ENCODE assay signal across 8 cellular contexts in genomic region chr17:43418441-43419374, GRCh38. TPM values are rescaled to one million over a fixed set of nuclear protein-coding genes. Genes with fewer than 3 reads are reported as not detected.
DNase-seq lines count a peak whose midpoint lies in the region; ATAC-seq and TF ChIP-seq lines count a peak whose summit lies in the region.

No MANE protein-coding gene starts in this region.

- peaks cover 24% of the 10 kb centered on the region for H3K4me1 ChIP-seq in fibroblast of lung (ENCODE audit: control insufficient read depth, extremely low read depth, insufficient read depth, low read length)
- H3K4me1 ChIP-seq in prostate gland (replicated peaks), result no peaks in the 10 kb centered on the region

- intact Hi-C loops in prostate gland (cut with DNase I), result loop anchor here (2.0 kb wide), 1 partner anchor 20 kb away; the partner anchor contains the start of gene ARL4D

- TF ChIP-seq CTCF in fibroblast of lung (conservative IDR thresholded peaks at IDR 0.05 in 1 of 2, IDR thresholded peaks at IDR 0.05 in 1 of 2; ENCODE audit: low read depth in 1 of 2, low read length in 2 of 2) (peak in 1 of 2 donors; percentile 12), prostate gland (IDR thresholded peaks at IDR 0.05) (no peak), GM10266 (IDR thresholded peaks at IDR 0.05; ENCODE audit: control insufficient read depth, insufficient read depth, low read depth, missing control alignments) (no peak), GM13976 (IDR thresholded peaks at IDR 0.05; ENCODE audit: borderline replicate concordance, control extremely low read depth, extremely low read depth, insufficient read depth, missing control alignments) (no peak)

- no peaks in the 10 kb centered on the region for H3K79me2 ChIP-seq in fibroblast of lung (ENCODE audit: control insufficient read depth, insufficient read depth, low read length)

- no peaks in the 10 kb centered on the region for H3K9me3 ChIP-seq in MG63
- no peaks in the 10 kb centered on the region for H3K9me3 ChIP-seq in fibroblast of lung (ENCODE audit: control insufficient read depth, insufficient read depth, low read depth, low read length)
- H3K9me3 ChIP-seq in prostate gland, result no peaks in the 10 kb centered on the region

- no peak for ATAC-seq in HG03095 (IDR thresholded peaks at IDR 0.05; ENCODE audit: unreplicated experiment)

- H3K27me3 ChIP-seq in MG63, result no peaks in the 10 kb centered on the region
- no peaks in the 10 kb centered on the region for H3K27me3 ChIP-seq in fibroblast of lung (ENCODE audit: control insufficient read depth, insufficient read depth, low read length)
- no peaks in the 10 kb centered on the region for H3K27me3 ChIP-seq in prostate gland (replicated peaks; ENCODE audit: insufficient read depth)

- TF ChIP-seq POLR2A in prostate gland (IDR thresholded peaks at IDR 0.05), result peak; percentile 31

- H3K27ac ChIP-seq in fibroblast of lung (ENCODE audit: insufficient read depth, low read length), result peak overlapping the region; percentile 28
- peak overlapping the region; percentile 39 to 59 for H3K27ac ChIP-seq in prostate gland

- no peaks in the 10 kb centered on the region for H4K20me1 ChIP-seq in fibroblast of lung (ENCODE audit: control insufficient read depth, extremely low read depth, insufficient read depth, low read length)

- H3K4me2 ChIP-seq in fibroblast of lung (ENCODE audit: extremely low read depth, insufficient read depth, low read length), result peak overlapping the region; percentile 80

- H3K4me3 ChIP-seq in MG63 (no peak overlapping the region), fibroblast of lung (replicated peaks in 1 of 4; ENCODE audit: control extremely low read depth in 1 of 4, insufficient read depth in 1 of 4, low read depth in 3 of 4, low read length in 4 of 4) (peak overlapping the region in 1 of 4 experiments; percentile 21), prostate gland (no peak overlapping the region)

- WGBS in prostate gland, result 48% methylated on average over 18 of the region's 18 CpGs

- DNase-seq in Ammon's horn (ENCODE audit: low spot score), result peak; percentile 73
- DNase-seq in MG63, result peak; percentile 96
- peak; percentile 29 for DNase-seq in SIG-M5 (lab: John Stamatoyannopoulos, UW)
- peak; percentile 83 to 94 for DNase-seq in fibroblast of lung (ENCODE audit: low read depth in 2 of 2)
- peak; percentile 59 for DNase-seq in prostate gland (ENCODE audit: low spot score)
- no peak for DNase-seq in GM10266 (ENCODE audit: extremely low spot score)
- no peak for DNase-seq in GM13976 (ENCODE audit: low spot score)

- in situ Hi-C loops in GM13976 (cut with MboI; ENCODE audit: low sequenced_read_pairs, unreplicated experiment), result no loop called here

- H3K9ac ChIP-seq in fibroblast of lung (ENCODE audit: insufficient read depth, low read length), result no peak overlapping the region

- H3K36me3 ChIP-seq in MG63 (no peaks in the 10 kb centered on the region), fibroblast of lung (ENCODE audit: control insufficient read depth, insufficient read depth, low read length) (no peaks in the 10 kb centered on the region), prostate gland (no peaks in the 10 kb centered on the region)

- peak overlapping the region; percentile 77 for H2AFZ ChIP-seq in fibroblast of lung (ENCODE audit: low read length)

RNA-seq across cellular contexts. Expression of gene ARL4D, which starts 19.9 kb away (rescaled TPM):
- 28.8 and 47.4 TPM in 2 replicates for total RNA-seq in MG63 (2014; rRNA removed; shearing (Covaris generic); ENCODE audit: low replicate concordance)
- 46.4 and 60.6 TPM in 2 replicates for total RNA-seq in fibroblast of lung
- polyA plus RNA-seq in fibroblast of lung, result 12.5 and 14.0 TPM in 2 replicates
- 12.3 and 14.6 TPM in 2 replicates for polyA plus RNA-seq in fibroblast of lung (2012)
- 10.4 and 17.2 TPM in 2 replicates for polyA minus RNA-seq in fibroblast of lung (ENCODE audit: low replicate concordance)
- 10 to 100 TPM in 1 of 2 donors, 1 to 10 TPM in 1; 4.8 to 17.2 TPM for total RNA-seq in prostate gland

Comparison
In these comparisons a context has a peak if more than half of its experiments do, and no peak if none do; other contexts are left out.
1. DNase-seq: peak in Ammon's horn (single experiment), MG63 (single experiment), SIG-M5 (single experiment), fibroblast of lung (2 of 2) and prostate gland (single experiment); none in GM10266 (single experiment) and GM13976 (single experiment).